In the genomic region with DNA sequence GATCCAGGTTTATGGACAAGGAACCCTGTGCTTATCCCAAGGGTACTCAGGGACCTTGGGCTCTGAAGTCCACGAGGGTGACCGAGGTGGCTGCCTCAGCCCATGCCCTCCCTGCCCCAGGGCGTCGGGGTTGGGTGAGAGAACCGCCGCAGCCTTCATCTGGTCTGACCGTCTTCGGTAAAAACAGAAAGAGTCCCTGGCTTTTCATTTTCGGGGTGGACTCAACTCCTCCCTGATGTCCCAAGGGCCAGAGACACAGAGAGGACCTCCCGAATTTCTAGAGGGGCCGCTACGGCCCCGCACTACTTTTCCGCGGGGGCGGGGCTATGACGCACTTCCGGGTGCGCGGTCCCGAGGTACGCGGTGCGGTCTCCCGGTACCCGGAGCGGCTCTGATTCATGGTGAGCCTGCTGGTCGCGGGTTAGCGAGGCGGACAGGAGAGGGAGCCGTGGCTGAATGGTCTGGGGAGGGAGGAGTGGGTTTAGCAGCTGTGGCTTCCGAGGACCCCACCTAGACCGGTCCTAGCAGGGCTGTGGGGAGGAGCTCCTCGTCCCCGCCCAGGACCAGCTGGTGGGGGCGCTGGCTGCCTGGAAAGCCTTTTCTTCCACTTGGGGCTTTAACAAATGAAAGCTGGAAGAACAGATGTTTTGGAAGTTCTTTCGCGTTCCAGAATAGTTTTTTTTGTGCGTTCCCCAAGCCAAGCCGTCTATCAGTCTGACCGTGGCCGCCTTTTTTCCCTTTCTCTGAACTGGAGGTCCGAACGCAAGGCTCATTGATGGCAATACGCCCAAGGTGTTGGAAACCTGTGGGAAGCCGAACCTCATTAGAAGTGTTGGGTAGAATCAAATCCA, we compare ENCODE assay signal across 8 cellular contexts. TPM values are rescaled to one million over a fixed set of nuclear protein-coding genes. Genes with fewer than 3 reads are reported as not detected.
DNase-seq lines count a peak whose midpoint lies in the region.

A gene (plus strand): TSS at position 334 of the 851 bp plus-strand sequence. CDS start 7,233 bp downstream, outside the sequence.

- H3K4me1 ChIP-seq in SJSA1 (replicated peaks), result peaks cover 16% of the 10 kb centered on the region

- no peaks in the 10 kb centered on the region for H3K27me3 ChIP-seq in SJSA1 (replicated peaks)

- peak within 1 kb of the TSS; percentile 84 for H3K4me3 Mint-ChIP-seq in activated naive CD4-positive, alpha-beta T cell treated with anti-CD3 and anti-CD28 coated beads, Interleukin-2, amount 10 ng/mL, durations not matched to agents 7 days and 5 days

- H3K36me3 Mint-ChIP-seq in activated naive CD4-positive, alpha-beta T cell treated with anti-CD3 and anti-CD28 coated beads, Interleukin-2, amount 10 ng/mL, durations not matched to agents 7 days and 5 days, result peaks cover 2% of the 10 kb centered on the region

- H3K27ac ChIP-seq in SJSA1, result peak within 1 kb of the TSS; percentile 79
- H3K27ac ChIP-seq in substantia nigra (ENCODE audit: low read depth, low read length, poor library complexity, severe bottlenecking), result peak within 1 kb of the TSS; percentile 96

- CTCF ChIA-PET in activated naive CD4-positive, alpha-beta T cell treated with anti-CD3 and anti-CD28 coated beads, Interleukin-2, amount 10 ng/mL, durations not matched to agents 7 days and 5 days (lab: Charles Lee), result interaction anchor here (0.8 to 1.7 kb wide), 7 partner anchors 33 to 138 kb away, joined by 3 to 5 read pairs (median 3); no protein-coding TSS in a partner anchor

- DNase-seq in ELR (ENCODE audit: low read depth) (peak; percentile 85), GOT3 (lab: John Stamatoyannopoulos, UW) (peak; percentile 31), LoVo (ENCODE audit: low spot score) (peak; percentile 87), SJSA1 (ENCODE audit: low read depth in 1 of 2, low spot score in 2 of 2) (peak; percentile 84 to 89), germinal center (ENCODE audit: low spot score) (peak; percentile 87), non-pigmented ciliary epithelial cell (ENCODE audit: low read depth) (peak; percentile 46), substantia nigra (lab: John Stamatoyannopoulos, UW) (peak; percentile 39 to 90 (median 77))
- DNase-seq in activated naive CD4-positive, alpha-beta T cell treated with anti-CD3 and anti-CD28 coated beads, Interleukin-2, amount 10 ng/mL, durations not matched to agents 7 days and 5 days, result peak; percentile 85

- H3K4me3 ChIP-seq in SJSA1, result peak within 1 kb of the TSS; percentile 77

- peak within 1 kb of the TSS; percentile 89 for H3K27ac Mint-ChIP-seq in activated naive CD4-positive, alpha-beta T cell treated with anti-CD3 and anti-CD28 coated beads, Interleukin-2, amount 10 ng/mL, durations not matched to agents 7 days and 5 days

- H3K27me3 Mint-ChIP-seq in activated naive CD4-positive, alpha-beta T cell treated with anti-CD3 and anti-CD28 coated beads, Interleukin-2, amount 10 ng/mL, durations not matched to agents 7 days and 5 days, result peaks cover 12% of the 10 kb centered on the region

- no peaks in the 10 kb centered on the region for H3K9me3 Mint-ChIP-seq in activated naive CD4-positive, alpha-beta T cell treated with anti-CD3 and anti-CD28 coated beads, Interleukin-2, amount 10 ng/mL, durations not matched to agents 7 days and 5 days

- H3K4me1 Mint-ChIP-seq in activated naive CD4-positive, alpha-beta T cell treated with anti-CD3 and anti-CD28 coated beads, Interleukin-2, amount 10 ng/mL, durations not matched to agents 7 days and 5 days, result peaks cover 22% of the 10 kb centered on the region

- peaks cover 20% of the 10 kb centered on the region for H3K36me3 ChIP-seq in SJSA1

- no peaks in the 10 kb centered on the region for H3K9me3 ChIP-seq in SJSA1 (replicated peaks)

RNA-seq across cellular contexts. Expression of the gene that starts here (rescaled TPM):
- 13.9 and 20.7 TPM in 2 replicates for total RNA-seq in SJSA1 (2014; rRNA removed; shearing (Covaris generic))

Comparison
In these comparisons a context has a peak if more than half of its experiments do, and no peak if none do; other contexts are left out.
1. Peak in every context shown above with its lines: DNase-seq, H3K4me3 ChIP-seq and H3K27ac ChIP-seq.
2. DNase-seq: peak in every context shown above with its lines; median percentile 87 in LoVo; 87 in germinal center; 86 in SJSA1; 85 in ELR; 85 in activated naive CD4-positive, alpha-beta T cell treated with anti-CD3 and anti-CD28 coated beads, Interleukin-2, amount 10 ng/mL, durations not matched to agents 7 days and 5 days; 77 in substantia nigra; 46 in non-pigmented ciliary epithelial cell; 31 in GOT3.